Comparison of ENCODE assay signal across 8 cellular contexts in genomic region chr11:126355926-126356897, GRCh38.
A peak's percentile ranks its signal among the peaks of the same experiment; 100 is the strongest.
DNase-seq lines count a peak whose midpoint lies in the region; ATAC-seq and TF ChIP-seq lines count a peak whose summit lies in the region.

No MANE protein-coding gene starts in this region.

- POLR2A ChIA-PET in RWPE1 (lab: Yijun Ruan, JAX; ENCODE audit: low non-redundant PET): interaction anchor here (0.6 to 1.0 kb wide), 2 partner anchors 10 to 59 kb away, joined by 3 read pairs; no protein-coding TSS in a partner anchor

- H3K27ac ChIP-seq in RWPE1 (peak overlapping the region; percentile 90), layer of hippocampus (ENCODE audit: low read depth, low read length) (peak overlapping the region; percentile 86)

- no peak overlapping the region for H3K27ac Mint-ChIP-seq in stimulated activated memory B cell treated with anti-CD40 and anti-IgM and Interleukin-4, amounts not matched to agents 10 μg/mL and 1 μg/mL and 100 μg/mL, for 72 hours

- no peaks in the 10 kb centered on the region for H3K36me3 Mint-ChIP-seq in stimulated activated memory B cell treated with anti-CD40 and anti-IgM and Interleukin-4, amounts not matched to agents 10 μg/mL and 1 μg/mL and 100 μg/mL, for 72 hours

- peak overlapping the region; percentile 87 for H3K4me3 ChIP-seq in choroid plexus epithelial cell (ENCODE audit: low read depth, low read length)

- DNase-seq in NOMO-1 (lab: John Stamatoyannopoulos, UW; ENCODE audit: unreplicated experiment in 2 of 2): peak; percentile 8 to 28
- no peak for DNase-seq in NOMO-1 treated with dmso at 0.1 percent for 144 hours (lab: John Stamatoyannopoulos, UW; ENCODE audit: unreplicated experiment)
- peak; percentile 25 for DNase-seq in RWPE1 (ENCODE audit: low spot score)
- peak; percentile 31 for DNase-seq in choroid plexus epithelial cell (ENCODE audit: low read depth)
- no peak for DNase-seq in NCI-H2196 (lab: John Stamatoyannopoulos, UW; ENCODE audit: unreplicated experiment)

- no peak for TF ChIP-seq CTCF in RWPE1 (conservative IDR thresholded peaks at IDR 0.05; ENCODE audit: low read depth)
- no peak for TF ChIP-seq CTCF in choroid plexus epithelial cell (conservative IDR thresholded peaks at IDR 0.05; ENCODE audit: low read depth, low read length)

- no peaks in the 10 kb centered on the region for H3K27me3 Mint-ChIP-seq in stimulated activated memory B cell treated with anti-CD40 and anti-IgM and Interleukin-4, amounts not matched to agents 10 μg/mL and 1 μg/mL and 100 μg/mL, for 72 hours

- H3K9me3 Mint-ChIP-seq in stimulated activated memory B cell treated with anti-CD40 and anti-IgM and Interleukin-4, amounts not matched to agents 10 μg/mL and 1 μg/mL and 100 μg/mL, for 72 hours: no peaks in the 10 kb centered on the region

- CTCF ChIA-PET in RWPE1 (lab: Yijun Ruan, JAX): interaction anchor here (0.5 to 2.5 kb wide), 3 partner anchors 45 to 124 kb away, joined by 3 to 11 read pairs (median 3); no protein-coding TSS in a partner anchor

- peak overlapping the region; percentile 73 for H3K4me3 Mint-ChIP-seq in stimulated activated memory B cell treated with anti-CD40 and anti-IgM and Interleukin-4, amounts not matched to agents 10 μg/mL and 1 μg/mL and 100 μg/mL, for 72 hours

- peaks cover 20% of the 10 kb centered on the region for H3K4me1 Mint-ChIP-seq in stimulated activated memory B cell treated with anti-CD40 and anti-IgM and Interleukin-4, amounts not matched to agents 10 μg/mL and 1 μg/mL and 100 μg/mL, for 72 hours

- H3K27me3 ChIP-seq in layer of hippocampus (ENCODE audit: control insufficient read depth, insufficient read depth, low read length): no peaks in the 10 kb centered on the region

- ATAC-seq in HG02840 (IDR thresholded peaks at IDR 0.05; ENCODE audit: low FRiP score, unreplicated experiment): peak; percentile 14
- peak; percentile 42 for ATAC-seq in stimulated activated memory B cell treated with anti-CD40 and anti-IgM and Interleukin-4, amounts not matched to agents 10 μg/mL and 1 μg/mL and 100 μg/mL, for 72 hours

Comparison
In these comparisons a context has a peak if more than half of its experiments do, and no peak if none do; other contexts are left out.
1. DNase-seq: peak in NOMO-1 (2 of 2), RWPE1 (single experiment) and choroid plexus epithelial cell (single experiment); none in NOMO-1 treated with dmso at 0.1 percent for 144 hours (single experiment) and NCI-H2196 (single experiment).